10 cellular contexts compared by ENCODE assay signal in genomic region chr6:134170844-134171243, GRCh38.
DNase-seq lines count a peak whose midpoint lies in the region; FAIRE-seq and TF ChIP-seq lines count a peak whose summit lies in the region.
"Had no signal": no experiment of that assay in that cellular context is flagged by ENCODE, and none has a peak within 500 bp of the region (broad histone marks: within the 10 kb centered on the region; RNA-seq: fewer than 3 reads in every experiment).

No MANE protein-coding gene starts in this region.

- H3K27ac Mint-ChIP-seq in activated T-cell treated with anti-CD3 and anti-CD28 coated beads, Interleukin-2, amount 50 U/mL, for 24 hours = peak overlapping the region; percentile 49

- H3K4me3 Mint-ChIP-seq in activated T-cell treated with anti-CD3 and anti-CD28 coated beads, Interleukin-2, amount 50 U/mL, for 24 hours = peak overlapping the region; percentile 43

- H3K9me3 Mint-ChIP-seq in activated T-cell treated with anti-CD3 and anti-CD28 coated beads, Interleukin-2, amount 50 U/mL, for 24 hours = no peaks in the 10 kb centered on the region

- peaks cover 74% of the 10 kb centered on the region for H3K36me3 Mint-ChIP-seq in activated T-cell treated with anti-CD3 and anti-CD28 coated beads, Interleukin-2, amount 50 U/mL, for 24 hours (ENCODE audit: low read depth)

- H3K27me3 Mint-ChIP-seq in activated T-cell treated with anti-CD3 and anti-CD28 coated beads, Interleukin-2, amount 50 U/mL, for 24 hours = no peaks in the 10 kb centered on the region

- DNase-seq in activated T-cell treated with anti-CD3 and anti-CD28 coated beads, Interleukin-2, amount 50 U/mL, for 24 hours = no peak
- DNase-seq in activated T-cell treated with anti-CD3 and anti-CD28 coated beads, Interleukin-2, amount 50 U/mL, for 1 hour = no peak
- DNase-seq in amniotic epithelial cell (ENCODE audit: low read depth) (peak; percentile 62), kidney tubule cell (ENCODE audit: low spot score) (peak; percentile 43), substantia nigra (lab: John Stamatoyannopoulos, UW) (peak in 2 of 49 donors; percentile 17 to 19), GM12891 (ENCODE audit: insufficient read length, low spot score) (no peak), NCI-H2227 (lab: John Stamatoyannopoulos, UW; ENCODE audit: unreplicated experiment) (no peak), NCI-H2196 (lab: John Stamatoyannopoulos, UW; ENCODE audit: unreplicated experiment) (no peak)
- DNase-seq: PC-3 had no signal

- FAIRE-seq in GM12891 (lab: Jason Lieb, UNC) = no peak
- FAIRE-seq: H1 had no signal

- H3K27ac ChIP-seq in substantia nigra (ENCODE audit: low read depth, low read length, poor library complexity, severe bottlenecking) = peak overlapping the region; percentile 85

- TF ChIP-seq POLR2A in GM12891 (IDR thresholded peaks at IDR 0.05; ENCODE audit: low read depth, low read length) = no peak

- peaks cover 54% of the 10 kb centered on the region for H3K4me1 Mint-ChIP-seq in activated T-cell treated with anti-CD3 and anti-CD28 coated beads, Interleukin-2, amount 50 U/mL, for 24 hours (ENCODE audit: low read depth)

TF ChIP-seq in GM12891, 5 proteins besides CTCF, POLR2A, EP300 and RAD21:
- TF ChIP-seq POU2F2 (IDR thresholded peaks at IDR 0.05; ENCODE audit: low read depth, low read length) (no peak), TAF1 (IDR thresholded peaks at IDR 0.05; ENCODE audit: low read depth, low read length) (no peak)

Comparison
In these comparisons a context has a peak if more than half of its experiments do, and no peak if none do; other contexts are left out.
1. DNase-seq: peak in amniotic epithelial cell (single experiment) and kidney tubule cell (single experiment); none in activated T-cell treated with anti-CD3 and anti-CD28 coated beads, Interleukin-2, amount 50 U/mL, for 24 hours (single experiment), activated T-cell treated with anti-CD3 and anti-CD28 coated beads, Interleukin-2, amount 50 U/mL, for 1 hour (single experiment), GM12891 (single experiment), NCI-H2227 (single experiment) and NCI-H2196 (single experiment).